In the genomic region with DNA sequence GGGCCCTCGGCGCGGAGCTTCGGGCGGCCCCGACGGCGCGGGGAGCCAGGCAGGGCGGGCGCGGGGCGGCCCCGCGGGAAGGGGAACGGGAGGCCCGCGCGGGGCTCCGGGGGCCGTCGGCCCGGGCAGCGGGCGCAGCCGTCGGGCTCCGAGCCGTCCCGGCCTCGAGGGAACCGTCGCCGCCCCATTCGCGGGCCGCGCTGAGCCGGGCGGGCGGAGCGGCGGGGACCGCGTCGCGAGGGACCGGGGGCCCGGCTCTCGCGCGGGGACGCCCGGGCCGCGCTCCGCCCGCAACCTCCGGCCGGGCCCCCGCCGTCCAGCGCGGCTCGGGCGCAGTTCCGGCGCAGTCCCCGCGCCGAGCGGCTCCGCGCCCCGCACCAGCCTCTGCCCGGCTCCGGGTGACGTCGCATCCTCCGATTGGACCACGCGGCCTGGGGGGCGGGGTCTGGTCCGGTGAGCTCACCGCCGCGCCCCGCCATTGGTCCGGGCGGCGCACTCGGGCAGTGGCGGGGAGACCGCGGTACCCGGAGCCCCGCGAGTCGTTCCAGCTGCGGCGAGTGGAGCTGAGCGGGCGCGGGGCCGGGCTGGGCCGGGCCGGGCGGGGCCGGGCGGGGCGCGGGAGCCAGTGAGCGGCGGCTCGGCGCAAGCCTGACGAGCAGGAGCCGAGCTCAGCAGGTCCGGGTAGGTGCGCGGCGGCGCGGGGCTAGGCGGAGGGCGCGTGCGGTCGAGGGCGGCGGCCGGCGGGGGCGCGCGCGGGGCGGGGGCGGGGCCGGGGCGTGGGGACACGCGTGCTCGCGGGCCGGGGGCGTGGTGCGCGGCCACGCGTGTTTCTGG, we compare ENCODE assay signal across 8 cellular contexts.
DNase-seq lines count a peak whose midpoint lies in the region; ATAC-seq and TF ChIP-seq lines count a peak whose summit lies in the region.

No MANE protein-coding gene starts in this region.

- peaks cover 41 to 55% of the 10 kb centered on the region in 2 donors for H3K27me3 Mint-ChIP-seq in effector memory CD8-positive, alpha-beta T cell

- CTCF ChIA-PET in AG04449 (lab: Yijun Ruan, JAX), result interaction anchor here (0.8 to 4.1 kb wide), 3 partner anchors 12 to 48 kb away, joined by 3 to 20 read pairs (median 19); no protein-coding TSS in a partner anchor

- H3K4me3 Mint-ChIP-seq in effector memory CD8-positive, alpha-beta T cell, result peak overlapping the region; percentile 85 to 89

- no peak for TF ChIP-seq CTCF in AG04449 (IDR thresholded peaks at IDR 0.05; ENCODE audit: insufficient read depth, low read length, missing control alignments)

- H3K36me3 Mint-ChIP-seq in effector memory CD8-positive, alpha-beta T cell (ENCODE audit: insufficient read depth), result peaks cover 15% of the 10 kb centered on the region

- no peaks in the 10 kb centered on the region for H3K9me3 Mint-ChIP-seq in effector memory CD8-positive, alpha-beta T cell

- POLR2A ChIA-PET in AG04449 (lab: Yijun Ruan, JAX), result no interaction called here

- ATAC-seq in GM18907 (IDR thresholded peaks at IDR 0.05; ENCODE audit: unreplicated experiment) (peak; percentile 92), HG03135 (IDR thresholded peaks at IDR 0.05; ENCODE audit: unreplicated experiment) (peak; percentile 94)
- ATAC-seq in effector memory CD8-positive, alpha-beta T cell (replicated peaks), result peak; percentile 85

- DNase-seq in AG04449 (ENCODE audit: low read depth, low spot score) (peak; percentile 5), NCI-H460 (ENCODE audit: extremely low read depth, low read depth) (peak; percentile 73), mesenteric fat pad (ENCODE audit: low spot score) (peak; percentile 97)
- peak; percentile 76 to 81 for DNase-seq in activated CD8-positive, alpha-beta memory T cell treated with anti-CD3 and anti-CD28 coated beads for 4 hours (ENCODE audit: low read depth in 2 of 2)
- DNase-seq in effector memory CD8-positive, alpha-beta T cell, result peak; percentile 84 to 95 (median 93)
- peak; percentile 76 for DNase-seq in stimulated activated CD8-positive, alpha-beta memory T cell treated with anti-CD3 and anti-CD28 coated beads, Interleukin-12 subunit alpha, Interleukin-12 subunit beta, amount 100 ng/mL, for 24 hours (ENCODE audit: extremely low read depth)

- peaks cover 10 to 24% of the 10 kb centered on the region in 2 donors for H3K4me1 Mint-ChIP-seq in effector memory CD8-positive, alpha-beta T cell (ENCODE audit: low read depth in 2 of 2)

- peak overlapping the region; percentile 23 for H3K4me3 ChIP-seq in AG04449 (ENCODE audit: low read depth, low read length)

- peak overlapping the region in 1 of 2 donors; percentile 95 for H3K27ac Mint-ChIP-seq in effector memory CD8-positive, alpha-beta T cell

Comparison
In these comparisons a context has a peak if more than half of its experiments do, and no peak if none do; other contexts are left out.
1. Peak in every context shown above with its lines: DNase-seq, ATAC-seq and H3K4me3 ChIP-seq.
2. DNase-seq: peak in every context shown above with its lines; median percentile 97 in mesenteric fat pad; 93 in effector memory CD8-positive, alpha-beta T cell; 78 in activated CD8-positive, alpha-beta memory T cell treated with anti-CD3 and anti-CD28 coated beads for 4 hours; 76 in stimulated activated CD8-positive, alpha-beta memory T cell treated with anti-CD3 and anti-CD28 coated beads, Interleukin-12 subunit alpha, Interleukin-12 subunit beta, amount 100 ng/mL, for 24 hours; 73 in NCI-H460; 5 in AG04449.